ENCODE assay signal across 15 cellular contexts in the genomic region with DNA sequence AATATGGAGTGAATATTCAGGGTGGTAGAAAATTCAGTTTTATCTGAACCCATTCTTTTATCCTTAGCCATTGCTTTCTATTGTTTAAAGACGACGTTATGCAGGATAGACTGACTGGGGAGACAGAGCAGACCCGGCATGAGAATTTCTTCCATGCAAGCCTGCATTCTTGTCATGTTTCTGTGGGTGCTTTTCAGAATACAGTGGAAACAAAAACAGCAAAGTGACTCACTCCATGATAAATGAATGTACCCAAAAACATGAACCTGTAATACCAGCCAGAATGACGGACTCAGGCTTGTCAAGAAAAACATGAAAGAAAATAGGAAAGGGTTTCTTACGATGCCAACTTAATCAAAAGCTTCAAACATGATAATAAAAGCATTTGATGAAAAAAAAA.
DNase-seq lines count a peak whose midpoint lies in the region; ATAC-seq and TF ChIP-seq lines count a peak whose summit lies in the region.
"Had no signal": no experiment of that assay in that cellular context is flagged by ENCODE, and none has a peak within 500 bp of the region (broad histone marks: within the 10 kb centered on the region; RNA-seq: fewer than 3 reads in every experiment).

No MANE protein-coding gene starts in this region.

- H3K36me3 ChIP-seq in cardiac muscle cell (no peaks in the 10 kb centered on the region), kidney epithelial cell (ENCODE audit: control insufficient read depth, insufficient read depth, low read length) (no peaks in the 10 kb centered on the region), vagina (no peaks in the 10 kb centered on the region)

- H3K27me3 ChIP-seq in cardiac muscle cell (no peaks in the 10 kb centered on the region), kidney epithelial cell (ENCODE audit: control insufficient read depth, insufficient read depth, low read length) (no peaks in the 10 kb centered on the region), vagina (no peaks in the 10 kb centered on the region)

- intact Hi-C loops in left ventricle myocardium superior (cut with micrococcal nuclease): no loop called here
- intact Hi-C loops in vagina (cut with DNase I): no loop called here

- H3K4me1 ChIP-seq in cardiac muscle cell (ENCODE audit: low read depth) (peaks cover 6% of the 10 kb centered on the region), vagina (no peaks in the 10 kb centered on the region)

- no peak for TF ChIP-seq POLR2A in erythroblast (IDR thresholded peaks at IDR 0.05; ENCODE audit: low read length)
- no peak for TF ChIP-seq POLR2A in vagina (IDR thresholded peaks at IDR 0.05)

- ATAC-seq in left ventricle myocardium superior: no peak
- no peak for ATAC-seq in GM21825 (IDR thresholded peaks at IDR 0.05; ENCODE audit: unreplicated experiment)

- no peaks in the 10 kb centered on the region for H3K9me3 ChIP-seq in cardiac muscle cell (ENCODE audit: low read depth)
- H3K9me3 ChIP-seq in vagina: no peaks in the 10 kb centered on the region

- H3K4me3 ChIP-seq in cardiac muscle cell (no peak overlapping the region), kidney epithelial cell (ENCODE audit: low read depth, low read length) (no peak overlapping the region), vagina (no peak overlapping the region)
- H3K4me3 ChIP-seq: skin epidermis had no signal

- H3K27ac ChIP-seq in cardiac muscle cell: no peak overlapping the region
- H3K27ac ChIP-seq in vagina: no peak overlapping the region
- H3K27ac ChIP-seq: skin epidermis, VCaP had no signal

- DNase-seq in cardiac muscle cell (ENCODE audit: low read depth in 1 of 2, low spot score in 1 of 2) (peak; percentile 36 to 76), left ventricle myocardium superior (no peak), dermis microvascular lymphatic vessel endothelial cell (ENCODE audit: low read depth in 2 of 2) (peak; percentile 6 to 30), kidney epithelial cell (ENCODE audit: low read depth) (peak; percentile 70), erythroblast (lab: John Stamatoyannopoulos, UW) (no peak), vagina (ENCODE audit: extremely low spot score in 2 of 2) (no peak), DMS153 (lab: John Stamatoyannopoulos, UW) (no peak)
- DNase-seq: 8988T, amniotic stem cell, HCEC 1CT, naive B cell, NCI-H748 treated with DMSO at 0.1 percent for 48 hours had no signal

- TF ChIP-seq CTCF in cardiac muscle cell (IDR thresholded peaks at IDR 0.05; ENCODE audit: low read depth, low read length) (no peak), kidney epithelial cell (IDR thresholded peaks at IDR 0.05; ENCODE audit: insufficient read depth, low read length, poor library complexity, severe bottlenecking) (no peak), vagina (IDR thresholded peaks at IDR 0.05) (no peak)

Comparison
In these comparisons a context has a peak if more than half of its experiments do, and no peak if none do; other contexts are left out.
1. DNase-seq: peak in cardiac muscle cell (2 of 2), dermis microvascular lymphatic vessel endothelial cell (2 of 2) and kidney epithelial cell (single experiment); none in left ventricle myocardium superior (single experiment), erythroblast (0 of 2), vagina (0 of 2) and DMS153 (single experiment).